In the genomic region with DNA sequence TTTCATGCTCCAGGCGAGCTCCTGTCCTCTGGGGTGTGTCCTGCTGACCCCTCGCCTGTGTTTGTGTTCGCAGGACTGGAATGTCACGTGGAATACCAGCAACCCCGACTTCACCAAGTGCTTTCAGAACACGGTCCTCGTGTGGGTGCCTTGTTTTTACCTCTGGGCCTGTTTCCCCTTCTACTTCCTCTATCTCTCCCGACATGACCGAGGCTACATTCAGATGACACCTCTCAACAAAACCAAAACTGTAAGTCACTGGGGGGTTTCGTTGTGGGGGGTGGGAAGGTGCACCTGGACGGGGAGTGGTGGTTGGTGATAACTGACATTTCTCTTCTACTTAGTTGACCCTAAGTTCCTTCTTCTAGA, we compare ENCODE assay signal across 8 cellular contexts. TPM values are rescaled to one million over a fixed set of nuclear protein-coding genes. Genes with fewer than 3 reads are reported as not detected.
A peak's percentile ranks its signal among the peaks of the same experiment; 100 is the strongest.
DNase-seq lines count a peak whose midpoint lies in the region; ATAC-seq and TF ChIP-seq lines count a peak whose summit lies in the region.

No MANE protein-coding gene starts in this region.

- TF ChIP-seq POLR2A in spleen (IDR thresholded peaks at IDR 0.05), result no peak

- no peaks in the 10 kb centered on the region for H3K27me3 ChIP-seq in spleen (replicated peaks in 1 of 7)
- no peaks in the 10 kb centered on the region for H3K27me3 ChIP-seq in SJCRH30

- peak overlapping the region; percentile 42 to 86 (median 74) for H3K27ac ChIP-seq in spleen
- H3K27ac ChIP-seq in SJCRH30, result no peak overlapping the region

- ATAC-seq in HG02678 (IDR thresholded peaks at IDR 0.05; ENCODE audit: unreplicated experiment), result peak; percentile 86

- intact Hi-C loops in spleen (cut with DNase I; ENCODE audit: low total_unique reads), result no loop called here

- H3K36me3 ChIP-seq in spleen (peaks cover 0 to 42% (median 30%) of the 10 kb centered on the region in 6 donors), SJCRH30 (peaks cover 3% of the 10 kb centered on the region; the same call in 1 of the 2 replicates)

- no peak for TF ChIP-seq CTCF in spleen (IDR thresholded peaks at IDR 0.05 in 8 of 11, conservative IDR thresholded peaks at IDR 0.05 in 3 of 11)

- DNase-seq in NOMO-1 treated with DMSO at 0.1 percent for 48 hours (lab: John Stamatoyannopoulos, UW; ENCODE audit: unreplicated experiment) (peak; percentile 20), NOMO-1 treated with dmso at 0.1 percent for 144 hours (lab: John Stamatoyannopoulos, UW; ENCODE audit: unreplicated experiment) (no peak), RPMI8226 (peak; percentile 71), spleen (no peak), DMS79 (lab: John Stamatoyannopoulos, UW) (no peak), SJCRH30 (no peak)
- no peak for DNase-seq in effector CD8-positive, alpha-beta T cell (lab: John Stamatoyannopoulos, UW)

- H3K4me3 ChIP-seq in spleen (peak overlapping the region in 1 of 8 donors; percentile 15), SJCRH30 (no peak overlapping the region)

- H3K9me3 ChIP-seq in spleen (no peaks in the 10 kb centered on the region), SJCRH30 (replicated peaks) (no peaks in the 10 kb centered on the region)

- peaks cover 0 to 38% (median 28%) of the 10 kb centered on the region in 6 donors for H3K4me1 ChIP-seq in spleen
- peaks cover 15% of the 10 kb centered on the region; the same call in 1 of the 2 replicates for H3K4me1 ChIP-seq in SJCRH30

- 32 to 54% (median 38%) methylated on average over 11 of the region's 11 CpGs for WGBS in spleen, 5 donors

RNA-seq across cellular contexts. Expression of gene ABCC1, which starts 58.3 kb away (rescaled TPM):
- 10 to 100 TPM; 48.8 to 65.7 (median 53.6) TPM for total RNA-seq in spleen
- polyA plus RNA-seq in spleen, result 10 to 100 TPM in 1 of 3 donors, 1 to 10 TPM in 2; 7.8 to 12.4 (median 10.0) TPM
- total RNA-seq in SJCRH30 (2014; rRNA removed; shearing (Covaris generic)), result 10.0 and 10.1 TPM in 2 replicates

Comparison
In these comparisons a context has a peak if more than half of its experiments do, and no peak if none do; other contexts are left out.
1. DNase-seq: peak in NOMO-1 treated with DMSO at 0.1 percent for 48 hours (single experiment) and RPMI8226 (single experiment); none in NOMO-1 treated with dmso at 0.1 percent for 144 hours (single experiment), spleen (single experiment), effector CD8-positive, alpha-beta T cell (single experiment), DMS79 (single experiment) and SJCRH30 (0 of 2).